1 cellular context compared by ENCODE assay signal in genomic region chr16:11254913-11255736, GRCh38.
A peak's percentile ranks its signal among the peaks of the same experiment; 100 is the strongest.
TF ChIP-seq lines count a peak whose summit lies in the region.

No MANE protein-coding gene starts in this region.

TF ChIP-seq in HepG2, 621 proteins besides CTCF, POLR2A, EP300 and RAD21 (continued from another document):
- TF ChIP-seq AGO2 (optimal IDR thresholded peaks at IDR 0.05; ENCODE audit: low read depth, low read length) (peak; percentile 98), KDM6A (CRISPR knock-in tag; IDR thresholded peaks at IDR 0.05; ENCODE audit: low read depth) (no peak), SNRNP70 (IDR thresholded peaks at IDR 0.05; ENCODE audit: low read depth, low read length) (peak; percentile 29; the same call in 1 of the 2 replicates), CBX5 (CRISPR knock-in tag; IDR thresholded peaks at IDR 0.05; ENCODE audit: borderline replicate concordance) (0 out of 2 replicates have a peak, but pooled peaks have one; percentile 17), RAD51 (IDR thresholded peaks at IDR 0.05; ENCODE audit: borderline replicate concordance) (no peak), HOXA5 (CRISPR knock-in tag; IDR thresholded peaks at IDR 0.05) (peak; percentile 30; the same call in 1 of the 2 replicates), KDM1A (CRISPR knock-in tag; IDR thresholded peaks at IDR 0.05) (peak; percentile 57; the same call in 1 of the 2 replicates), ZNF790 (CRISPR knock-in tag; IDR thresholded peaks at IDR 0.05; ENCODE audit: borderline replicate concordance) (peak; percentile 24; the same call in 1 of the 2 replicates), HNF1B (CRISPR knock-in tag; IDR thresholded peaks at IDR 0.05) (0 out of 2 replicates have a peak, but pooled peaks have one; percentile 27), ZNF550 (CRISPR knock-in tag; IDR thresholded peaks at IDR 0.05; ENCODE audit: borderline replicate concordance) (no peak), CBFB (CRISPR knock-in tag; IDR thresholded peaks at IDR 0.05) (0 out of 2 replicates have a peak, but pooled peaks have one; percentile 11), ZNF430 (CRISPR knock-in tag; IDR thresholded peaks at IDR 0.05) (peak; percentile 67; the same call in 1 of the 2 replicates), HNRNPK (IDR thresholded peaks at IDR 0.05; ENCODE audit: low read depth, low read length, poor library complexity, severe bottlenecking) (no peak), ZNF329 (CRISPR knock-in tag; IDR thresholded peaks at IDR 0.05; ENCODE audit: low read depth) (no peak)
